In genomic region chr17:16352838-16353701, GRCh38 we compare ENCODE assay signal across 1 cellular context.
TF ChIP-seq lines count a peak whose summit lies in the region.

TSS of gene CENPV (minus strand) at chr17:16353469. CDS start at chr17:16353436, 33 bp downstream.

TF ChIP-seq in GM12878, 131 proteins besides CTCF, POLR2A, EP300 and RAD21 (continued from another document):
- TF ChIP-seq ZNF384 (IDR thresholded peaks at IDR 0.05; ENCODE audit: borderline replicate concordance, low read depth, low read length) (no peak), MEF2B (IDR thresholded peaks at IDR 0.05; ENCODE audit: partially characterized antibody, poor library complexity, severe bottlenecking) (peak; percentile 17), EZH2 (IDR thresholded peaks at IDR 0.05; ENCODE audit: borderline replicate concordance, control insufficient read depth, low read depth, low read length) (no peak), SMAD1 (IDR thresholded peaks at IDR 0.05; ENCODE audit: low read depth, partially characterized antibody) (no peak), POLR2AphosphoS5 (IDR thresholded peaks at IDR 0.05; ENCODE audit: low read length) (peak; percentile 34; the same call in 1 of the 2 replicates), IKZF2 (IDR thresholded peaks at IDR 0.05) (no peak), IRF4 (IDR thresholded peaks at IDR 0.05; ENCODE audit: low read depth, low read length) (no peak), IKZF1 (conservative IDR thresholded peaks at IDR 0.05) (peak; percentile 96), BACH1 (IDR thresholded peaks at IDR 0.05; ENCODE audit: borderline replicate concordance) (0 out of 2 replicates have a peak, but pooled peaks have one; percentile 15), ZSCAN29 (IDR thresholded peaks at IDR 0.05) (no peak), NR2F1 (conservative IDR thresholded peaks at IDR 0.05) (peak; percentile 32; the same call in 1 of the 2 replicates), SKIL (IDR thresholded peaks at IDR 0.05; ENCODE audit: low read depth, poor library complexity, severe bottlenecking) (no peak), HDAC2 (IDR thresholded peaks at IDR 0.05) (0 out of 2 replicates have a peak, but pooled peaks have one; percentile 37), BCLAF1 (IDR thresholded peaks at IDR 0.05) (no peak), TCF3 (IDR thresholded peaks at IDR 0.05; ENCODE audit: borderline replicate concordance, insufficient read depth, low read depth, low read length) (peak; percentile 57; the same call in 1 of the 2 replicates), ZNF217 (IDR thresholded peaks at IDR 0.05) (peak; percentile 37; the same call in 1 of the 2 replicates), GATAD2B (conservative IDR thresholded peaks at IDR 0.05; ENCODE audit: low read depth) (no peak; the same call in 1 of the 2 replicates), LARP7 (IDR thresholded peaks at IDR 0.05) (peak; percentile 70; the same call in 1 of the 2 replicates), CBX5 (IDR thresholded peaks at IDR 0.05; ENCODE audit: low read depth) (0 out of 2 replicates have a peak, but pooled peaks have one; percentile 31), ZNF687 (IDR thresholded peaks at IDR 0.05) (peak; percentile 61), CHD2 (IDR thresholded peaks at IDR 0.05; ENCODE audit: borderline replicate concordance, low read depth, low read length) (peak; percentile 76), ZNF207 (IDR thresholded peaks at IDR 0.05; ENCODE audit: borderline replicate concordance) (no peak), ZBED1 (IDR thresholded peaks at IDR 0.05; ENCODE audit: borderline replicate concordance) (no peak), SMARCA5 (IDR thresholded peaks at IDR 0.05) (peak; percentile 93; the same call in 1 of the 2 replicates), DPF2 (IDR thresholded peaks at IDR 0.05) (peak; percentile 51; the same call in 1 of the 2 replicates), KDM1A (IDR thresholded peaks at IDR 0.05; ENCODE audit: borderline replicate concordance) (no peak), TAF1 (IDR thresholded peaks at IDR 0.05; ENCODE audit: borderline replicate concordance, low read depth, low read length) (peak; percentile 55; the same call in 1 of the 2 replicates)
